In genomic region chr1:154236855-154237254, GRCh38 we compare ENCODE assay signal across 29 cellular contexts. TPM values are rescaled to one million over a fixed set of nuclear protein-coding genes. Genes with fewer than 3 reads are reported as not detected.
"Had no signal": no experiment of that assay in that cellular context is flagged by ENCODE, and none has a peak within 500 bp of the region (broad histone marks: within the 10 kb centered on the region; RNA-seq: fewer than 3 reads in every experiment).

No MANE protein-coding gene starts in this region.

- H3K4me3 Mint-ChIP-seq: activated CD8-positive, alpha-beta memory T cell treated with anti-CD3 and anti-CD28 coated beads, Interleukin-2, amount 10 ng/mL, durations not matched to agents 7 days and 5 days; activated naive CD4-positive, alpha-beta T cell treated with anti-CD3 and anti-CD28 coated beads, Interleukin-2, amount 10 ng/mL, durations not matched to agents 7 days and 5 days; activated naive CD8-positive, alpha-beta T cell treated with anti-CD3 and anti-CD28 coated beads, Interleukin-2, amount 10 ng/mL, durations not matched to agents 7 days and 5 days; activated T-cell treated with anti-CD3 and anti-CD28 coated beads, Interleukin-2, amount 50 U/mL, for 24 hours; activated T-helper 17 cell treated with anti-CD3 and anti-CD28 coated beads, Interleukin-2, amount 50 U/mL, for 72 hours; brain; central memory CD8-positive, alpha-beta T cell; T-cell had no signal

- H3K27ac ChIP-seq: ascending aorta, SK-N-MC, VCaP had no signal

- ATAC-seq: activated CD8-positive, alpha-beta memory T cell treated with anti-CD3 and anti-CD28 coated beads, Interleukin-2, amount 10 ng/mL, durations not matched to agents 7 days and 5 days; activated T-helper 17 cell treated with anti-CD3 and anti-CD28 coated beads, Interleukin-2, amount 50 U/mL, for 72 hours; Panc1; Right ventricle myocardium inferior; T-cell had no signal

- H3K9me3 Mint-ChIP-seq: activated naive CD4-positive, alpha-beta T cell treated with anti-CD3 and anti-CD28 coated beads, Interleukin-2, amount 10 ng/mL, durations not matched to agents 7 days and 5 days; activated naive CD8-positive, alpha-beta T cell treated with anti-CD3 and anti-CD28 coated beads, Interleukin-2, amount 10 ng/mL, durations not matched to agents 7 days and 5 days; activated T-cell treated with anti-CD3 and anti-CD28 coated beads, Interleukin-2, amount 50 U/mL, for 24 hours; activated T-helper 17 cell treated with anti-CD3 and anti-CD28 coated beads, Interleukin-2, amount 50 U/mL, for 72 hours; brain; central memory CD8-positive, alpha-beta T cell; T-cell had no signal

- H3K27me3 ChIP-seq: ascending aorta had no signal

- DNase-seq: activated CD4-positive, CD25-positive, alpha-beta regulatory T cell; activated CD8-positive, alpha-beta memory T cell treated with anti-CD3 and anti-CD28 coated beads, Interleukin-2, amount 10 ng/mL, durations not matched to agents 7 days and 5 days; activated gamma-delta T cell treated with Interleukin-2 at 50 U/mL for 16 hours; activated naive CD4-positive, alpha-beta T cell treated with anti-CD3 and anti-CD28 coated beads, Interleukin-2, amount 10 ng/mL, durations not matched to agents 7 days and 5 days; activated naive CD8-positive, alpha-beta T cell treated with anti-CD3 and anti-CD28 coated beads, Interleukin-2, amount 10 ng/mL, durations not matched to agents 7 days and 5 days; activated T-cell treated with anti-CD3 and anti-CD28 coated beads, Interleukin-2, amount 50 U/mL, for 24 hours; amniotic stem cell; KG1; NCI-H1092; NCI-H1417; NCI-H1930; NCI-H2171; NCI-H2227 treated with DMSO at 0.1 percent for 48 hours; NCI-H510A; NCI-H69; NK-92 treated with Interleukin-12 subunit alpha and Interleukin-12 subunit beta, amount 100 ng/mL, for 24 hours; OCI-M1; RPMI8226; T-cell had no signal

- H3K9me3 ChIP-seq: ascending aorta had no signal

- H3K4me3 ChIP-seq: ascending aorta, SK-N-MC had no signal

- H3K4me1 ChIP-seq: ascending aorta had no signal

- H3K27ac Mint-ChIP-seq: activated CD8-positive, alpha-beta memory T cell treated with anti-CD3 and anti-CD28 coated beads, Interleukin-2, amount 10 ng/mL, durations not matched to agents 7 days and 5 days; activated naive CD4-positive, alpha-beta T cell treated with anti-CD3 and anti-CD28 coated beads, Interleukin-2, amount 10 ng/mL, durations not matched to agents 7 days and 5 days; activated naive CD8-positive, alpha-beta T cell treated with anti-CD3 and anti-CD28 coated beads, Interleukin-2, amount 10 ng/mL, durations not matched to agents 7 days and 5 days; activated T-helper 17 cell treated with anti-CD3 and anti-CD28 coated beads, Interleukin-2, amount 50 U/mL, for 72 hours had no signal

- H3K4me1 Mint-ChIP-seq: brain had no signal

- H3K27me3 Mint-ChIP-seq: activated CD8-positive, alpha-beta memory T cell treated with anti-CD3 and anti-CD28 coated beads, Interleukin-2, amount 10 ng/mL, durations not matched to agents 7 days and 5 days; activated naive CD4-positive, alpha-beta T cell treated with anti-CD3 and anti-CD28 coated beads, Interleukin-2, amount 10 ng/mL, durations not matched to agents 7 days and 5 days; activated naive CD8-positive, alpha-beta T cell treated with anti-CD3 and anti-CD28 coated beads, Interleukin-2, amount 10 ng/mL, durations not matched to agents 7 days and 5 days; activated T-cell treated with anti-CD3 and anti-CD28 coated beads, Interleukin-2, amount 50 U/mL, for 24 hours; activated T-helper 17 cell treated with anti-CD3 and anti-CD28 coated beads, Interleukin-2, amount 50 U/mL, for 72 hours; brain; central memory CD8-positive, alpha-beta T cell; T-cell had no signal

RNA-seq across cellular contexts. Expression of gene CFAP141, which starts 30.7 kb away (rescaled TPM):
- total RNA-seq: activated CD8-positive, alpha-beta memory T cell treated with anti-CD3 and anti-CD28 coated beads, Interleukin-2, amount 10 ng/mL, durations not matched to agents 7 days and 5 days; activated naive CD8-positive, alpha-beta T cell treated with anti-CD3 and anti-CD28 coated beads, Interleukin-2, amount 10 ng/mL, durations not matched to agents 7 days and 5 days; activated T-helper 17 cell treated with anti-CD3 and anti-CD28 coated beads, Interleukin-2, amount 50 U/mL, for 72 hours; ascending aorta; LHCN-M2; M059J; Right ventricle myocardium inferior; T-cell had no signal
